ENCODE assay signal across 3 cellular contexts in the genomic region with DNA sequence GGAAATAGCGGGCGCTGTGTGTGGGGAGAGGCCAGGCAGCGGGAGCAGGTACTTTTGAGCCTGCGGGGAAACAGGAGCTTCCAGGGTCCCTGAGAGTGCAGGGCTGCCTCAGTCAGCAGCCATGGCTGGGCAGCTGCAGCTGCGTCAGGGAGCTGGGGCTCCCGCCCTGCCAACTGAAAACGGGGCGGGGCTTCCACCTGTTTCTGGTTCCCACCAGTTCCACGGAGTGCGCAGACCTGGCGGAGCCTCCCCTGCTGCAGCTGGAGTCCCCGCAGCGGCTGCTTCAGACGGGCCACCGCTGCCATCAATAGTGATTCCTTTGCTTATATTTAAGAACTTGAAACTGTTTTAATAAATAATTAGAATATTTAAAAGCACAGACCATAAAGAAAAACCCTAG.
TF ChIP-seq lines count a peak whose summit lies in the region.

No MANE protein-coding gene starts in this region.

TF ChIP-seq in SK-N-SH, 30 proteins besides CTCF, POLR2A, EP300 and RAD21:
- TF ChIP-seq NRF1 (IDR thresholded peaks at IDR 0.05; ENCODE audit: low read depth, low read length) = no peak
- no peak for TF ChIP-seq JUND (IDR thresholded peaks at IDR 0.05)
- no peak for TF ChIP-seq MEF2A (IDR thresholded peaks at IDR 0.05; ENCODE audit: borderline replicate concordance, low read depth)
- no peak for TF ChIP-seq RFX5 (IDR thresholded peaks at IDR 0.05; ENCODE audit: low read length)
- no peak for TF ChIP-seq TCF12 (IDR thresholded peaks at IDR 0.05)
- TF ChIP-seq NFIC (IDR thresholded peaks at IDR 0.05; ENCODE audit: borderline replicate concordance) = no peak

TF ChIP-seq in SK-N-SH treated with all-trans-retinoic acid at 6 μM for 48 hours, 23 proteins besides CTCF, POLR2A, EP300 and RAD21:
- TF ChIP-seq ZNF8 (CRISPR knock-in tag; IDR thresholded peaks at IDR 0.05) = no peak
- TF ChIP-seq SNAI2 (CRISPR knock-in tag; IDR thresholded peaks at IDR 0.05) = no peak
- TF ChIP-seq ZNF565 (CRISPR knock-in tag; conservative IDR thresholded peaks at IDR 0.05; ENCODE audit: low read depth) = no peak
- TF ChIP-seq RARB (CRISPR knock-in tag; IDR thresholded peaks at IDR 0.05) = no peak
- no peak for TF ChIP-seq ZNF70 (CRISPR knock-in tag; IDR thresholded peaks at IDR 0.05)

TF ChIP-seq in H1, 55 proteins besides CTCF, POLR2A, EP300 and RAD21:
- TF ChIP-seq, protein P1, sequence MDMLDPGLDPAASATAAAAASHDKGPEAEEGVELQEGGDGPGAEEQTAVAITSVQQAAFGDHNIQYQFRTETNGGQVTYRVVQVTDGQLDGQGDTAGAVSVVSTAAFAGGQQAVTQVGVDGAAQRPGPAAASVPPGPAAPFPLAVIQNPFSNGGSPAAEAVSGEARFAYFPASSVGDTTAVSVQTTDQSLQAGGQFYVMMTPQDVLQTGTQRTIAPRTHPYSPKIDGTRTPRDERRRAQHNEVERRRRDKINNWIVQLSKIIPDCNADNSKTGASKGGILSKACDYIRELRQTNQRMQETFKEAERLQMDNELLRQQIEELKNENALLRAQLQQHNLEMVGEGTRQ (IDR thresholded peaks at IDR 0.05; ENCODE audit: low read length) = no peak
- TF ChIP-seq KDM5A (IDR thresholded peaks at IDR 0.05; ENCODE audit: low read length) (no peak), GTF2F1 (IDR thresholded peaks at IDR 0.05; ENCODE audit: borderline replicate concordance, low read depth, low read length) (no peak), SAP30 (IDR thresholded peaks at IDR 0.05; ENCODE audit: insufficient read depth, insufficient replicate concordance, low read length) (no peak), SIN3A (conservative IDR thresholded peaks at IDR 0.05 in 1 of 2, IDR thresholded peaks at IDR 0.05 in 1 of 2; ENCODE audit: low read depth in 1 of 2, low read length in 2 of 2) (no peak), CREB1 (IDR thresholded peaks at IDR 0.05) (no peak), YY1 (IDR thresholded peaks at IDR 0.05; ENCODE audit: low read depth, low read length) (no peak), RBBP5 (IDR thresholded peaks at IDR 0.05; ENCODE audit: borderline replicate concordance, low read depth, low read length) (no peak), SRF (IDR thresholded peaks at IDR 0.05; ENCODE audit: low read depth, low read length) (no peak), NANOG (IDR thresholded peaks at IDR 0.05; ENCODE audit: insufficient read depth, low read depth, low read length, poor library complexity, severe bottlenecking) (no peak), BACH1 (IDR thresholded peaks at IDR 0.05; ENCODE audit: low read length) (no peak), SP2 (IDR thresholded peaks at IDR 0.05; ENCODE audit: low read length) (no peak), HDAC2 (IDR thresholded peaks at IDR 0.05; ENCODE audit: borderline replicate concordance in 1 of 2, low read depth in 2 of 2, low read length in 2 of 2) (no peak), SIX5 (IDR thresholded peaks at IDR 0.05; ENCODE audit: low read depth, low read length) (no peak), EZH2 (IDR thresholded peaks at IDR 0.05; ENCODE audit: low read depth, low read length, severe bottlenecking) (no peak), JUND (IDR thresholded peaks at IDR 0.05; ENCODE audit: low read length) (no peak), SIRT6 (IDR thresholded peaks at IDR 0.05; ENCODE audit: low read length) (no peak), TCF12 (IDR thresholded peaks at IDR 0.05; ENCODE audit: low read depth, low read length) (no peak), CBX5 (IDR thresholded peaks at IDR 0.05; ENCODE audit: low read depth, low read length) (no peak)
- TF ChIP-seq, protein P2, sequence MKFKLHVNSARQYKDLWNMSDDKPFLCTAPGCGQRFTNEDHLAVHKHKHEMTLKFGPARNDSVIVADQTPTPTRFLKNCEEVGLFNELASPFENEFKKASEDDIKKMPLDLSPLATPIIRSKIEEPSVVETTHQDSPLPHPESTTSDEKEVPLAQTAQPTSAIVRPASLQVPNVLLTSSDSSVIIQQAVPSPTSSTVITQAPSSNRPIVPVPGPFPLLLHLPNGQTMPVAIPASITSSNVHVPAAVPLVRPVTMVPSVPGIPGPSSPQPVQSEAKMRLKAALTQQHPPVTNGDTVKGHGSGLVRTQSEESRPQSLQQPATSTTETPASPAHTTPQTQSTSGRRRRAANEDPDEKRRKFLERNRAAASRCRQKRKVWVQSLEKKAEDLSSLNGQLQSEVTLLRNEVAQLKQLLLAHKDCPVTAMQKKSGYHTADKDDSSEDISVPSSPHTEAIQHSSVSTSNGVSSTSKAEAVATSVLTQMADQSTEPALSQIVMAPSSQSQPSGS (IDR thresholded peaks at IDR 0.05; ENCODE audit: low read length) = no peak
